In the genomic region with DNA sequence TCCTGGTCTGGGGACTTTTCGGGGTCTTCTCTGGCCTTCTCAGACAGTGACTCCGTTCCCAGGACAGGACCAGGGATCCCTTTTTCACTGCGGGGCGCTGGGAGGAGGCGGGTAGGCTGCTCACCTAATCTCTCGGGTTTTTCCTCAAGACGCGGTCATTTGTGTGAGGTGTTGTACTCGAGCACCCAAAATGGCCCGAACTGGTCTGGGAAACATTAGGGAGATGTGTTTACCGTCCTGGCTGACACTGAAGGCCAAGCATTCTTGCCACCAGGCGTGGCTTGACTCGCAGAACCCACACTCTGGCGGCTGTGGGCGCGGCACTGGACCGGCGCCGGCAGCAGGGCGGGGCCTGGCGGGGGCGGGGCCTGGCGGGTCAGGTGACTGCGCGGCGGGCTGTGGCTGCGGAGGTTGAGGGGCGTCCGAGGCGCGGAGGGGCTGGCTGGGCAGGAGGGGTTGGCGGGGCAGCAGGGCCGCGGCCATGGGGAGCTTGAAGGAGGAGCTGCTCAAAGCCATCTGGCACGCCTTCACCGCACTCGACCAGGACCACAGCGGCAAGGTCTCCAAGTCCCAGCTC, we compare ENCODE assay signal across 8 cellular contexts. TPM values are rescaled to one million over a fixed set of nuclear protein-coding genes. Genes with fewer than 3 reads are reported as not detected.
A peak's percentile ranks its signal among the peaks of the same experiment; 100 is the strongest.
DNase-seq lines count a peak whose midpoint lies in the region; ATAC-seq and TF ChIP-seq lines count a peak whose summit lies in the region.

A gene (plus strand): TSS at position 379 of the 577 bp plus-strand sequence. CDS start 103 bp downstream, at position 482.

- H3K9me3 Mint-ChIP-seq in endothelial cell (ENCODE audit: unreplicated experiment): no peaks in the 10 kb centered on the region

- peak; percentile 85 for ATAC-seq in GM19025 (IDR thresholded peaks at IDR 0.05; ENCODE audit: low read depth, unreplicated experiment)
- peak; percentile 86 for ATAC-seq in HG03196 (IDR thresholded peaks at IDR 0.05; ENCODE audit: unreplicated experiment)

- H3K36me3 Mint-ChIP-seq in endothelial cell (ENCODE audit: low read depth, unreplicated experiment): peaks cover 13% of the 10 kb centered on the region

- peaks cover 4% of the 10 kb centered on the region for H3K27me3 Mint-ChIP-seq in endothelial cell (ENCODE audit: unreplicated experiment)

- peak; percentile 35 for TF ChIP-seq CTCF in endothelial cell (IDR thresholded peaks at IDR 0.05; ENCODE audit: unreplicated experiment)

- H3K27ac Mint-ChIP-seq in endothelial cell (ENCODE audit: unreplicated experiment): peak within 1 kb of the TSS; percentile 83

- peaks cover 26% of the 10 kb centered on the region for H3K4me1 Mint-ChIP-seq in endothelial cell (ENCODE audit: unreplicated experiment)

- H3K4me3 Mint-ChIP-seq in endothelial cell (ENCODE audit: unreplicated experiment): peak within 1 kb of the TSS; percentile 95

- DNase-seq in Ammon's horn (ENCODE audit: low spot score): peak; percentile 82
- DNase-seq in NCI-H774 (lab: John Stamatoyannopoulos, UW): peak; percentile 68
- peak; percentile 18 for DNase-seq in activated CD8-positive, alpha-beta memory T cell treated with anti-CD3 and anti-CD28 coated beads, Interleukin-2, amount 50 U/mL, for 1 hour (ENCODE audit: extremely low read depth)
- peak; percentile 95 for DNase-seq in endothelial cell (ENCODE audit: low spot score)
- peak; percentile 78 for DNase-seq in midbrain (lab: John Stamatoyannopoulos, UW)
- DNase-seq in stimulated activated CD8-positive, alpha-beta memory T cell treated with anti-CD3 and anti-CD28 coated beads, Interleukin-15, amount 100 ng/mL, for 48 hours (ENCODE audit: low read depth in 2 of 2): peak; percentile 77 to 78

RNA-seq across cellular contexts. Expression of the gene that starts here (rescaled TPM):
- 36.0 TPM for total RNA-seq in endothelial cell (ENCODE audit: unreplicated experiment)

Comparison
In these comparisons a context has a peak if more than half of its experiments do, and no peak if none do; other contexts are left out.
1. Peak in every context shown above with its lines: DNase-seq and ATAC-seq.
2. DNase-seq: peak in every context shown above with its lines; median percentile 95 in endothelial cell; 82 in Ammon's horn; 78 in midbrain; 78 in stimulated activated CD8-positive, alpha-beta memory T cell treated with anti-CD3 and anti-CD28 coated beads, Interleukin-15, amount 100 ng/mL, for 48 hours; 68 in NCI-H774; 18 in activated CD8-positive, alpha-beta memory T cell treated with anti-CD3 and anti-CD28 coated beads, Interleukin-2, amount 50 U/mL, for 1 hour.